Comparison of ENCODE assay signal across 8 cellular contexts in the genomic region with DNA sequence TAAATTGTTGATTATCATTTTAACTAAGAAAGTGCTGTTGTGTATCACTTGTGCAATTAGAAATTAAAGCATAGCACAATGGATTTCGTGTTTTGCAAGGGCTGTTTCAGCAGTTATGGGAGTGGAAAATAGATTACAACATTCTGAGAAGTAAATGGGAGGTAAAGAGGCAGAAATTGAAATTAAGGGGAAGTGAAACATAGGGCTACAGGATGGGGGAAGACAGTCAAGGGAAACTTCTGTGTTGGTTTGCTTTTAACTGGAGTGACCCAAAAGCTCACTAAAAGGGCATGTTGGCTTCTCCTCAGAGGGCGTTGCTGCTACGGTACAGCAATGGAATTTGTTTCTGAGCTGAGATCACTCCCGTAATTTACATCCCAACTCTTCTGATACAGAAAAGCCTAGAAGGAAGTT.
DNase-seq lines count a peak whose midpoint lies in the region; ATAC-seq and TF ChIP-seq lines count a peak whose summit lies in the region.

No MANE protein-coding gene starts in this region.

- no peak for DNase-seq in effector memory CD8-positive, alpha-beta T cell
- DNase-seq in OCI-M2 (lab: John Stamatoyannopoulos, UW; ENCODE audit: unreplicated experiment) (no peak), DMS53 (lab: John Stamatoyannopoulos, UW) (no peak)
- DNase-seq in stimulated activated CD4-positive, alpha-beta T cell treated with anti-CD3 and anti-CD28 coated beads, Interleukin-2, amount 100 ng/mL, for 24 hours, result no peak

- H3K9me3 ChIP-seq in parathyroid adenoma (ENCODE audit: control insufficient read depth, low read length), result no peaks in the 10 kb centered on the region

- no peaks in the 10 kb centered on the region for H3K27me3 ChIP-seq in parathyroid adenoma (ENCODE audit: control insufficient read depth, insufficient read depth, low read length)

- peaks cover 11% of the 10 kb centered on the region for H3K4me1 Mint-ChIP-seq in activated T-helper 17 cell treated with anti-CD3 and anti-CD28 coated beads, Interleukin-2, amount 50 U/mL, for 72 hours
- peaks cover 4 to 13% of the 10 kb centered on the region in 2 donors for H3K4me1 Mint-ChIP-seq in effector memory CD8-positive, alpha-beta T cell (ENCODE audit: low read depth in 2 of 2)

- TF ChIP-seq CTCF in parathyroid adenoma (IDR thresholded peaks at IDR 0.05), result no peak

- no peaks in the 10 kb centered on the region for H3K36me3 Mint-ChIP-seq in activated T-helper 17 cell treated with anti-CD3 and anti-CD28 coated beads, Interleukin-2, amount 50 U/mL, for 72 hours (ENCODE audit: low read depth)
- H3K36me3 Mint-ChIP-seq in effector memory CD8-positive, alpha-beta T cell (ENCODE audit: insufficient read depth), result peaks cover 3% of the 10 kb centered on the region

- H3K36me3 ChIP-seq in parathyroid adenoma (ENCODE audit: control insufficient read depth, insufficient read depth, low read length), result no peaks in the 10 kb centered on the region

- no peaks in the 10 kb centered on the region for H3K27me3 Mint-ChIP-seq in activated T-helper 17 cell treated with anti-CD3 and anti-CD28 coated beads, Interleukin-2, amount 50 U/mL, for 72 hours
- H3K27me3 Mint-ChIP-seq in effector memory CD8-positive, alpha-beta T cell, result no peaks in the 10 kb centered on the region

- peak overlapping the region; percentile 9 for H3K27ac Mint-ChIP-seq in activated T-helper 17 cell treated with anti-CD3 and anti-CD28 coated beads, Interleukin-2, amount 50 U/mL, for 72 hours
- H3K27ac Mint-ChIP-seq in effector memory CD8-positive, alpha-beta T cell, result no peak overlapping the region

- no peaks in the 10 kb centered on the region for H3K79me2 ChIP-seq in parathyroid adenoma

- H3K4me3 Mint-ChIP-seq in activated T-helper 17 cell treated with anti-CD3 and anti-CD28 coated beads, Interleukin-2, amount 50 U/mL, for 72 hours, result no peak overlapping the region
- H3K4me3 Mint-ChIP-seq in effector memory CD8-positive, alpha-beta T cell, result no peak overlapping the region

- no peak overlapping the region for H3K9ac ChIP-seq in parathyroid adenoma

- H3K9me3 Mint-ChIP-seq in activated T-helper 17 cell treated with anti-CD3 and anti-CD28 coated beads, Interleukin-2, amount 50 U/mL, for 72 hours, result no peaks in the 10 kb centered on the region
- no peaks in the 10 kb centered on the region for H3K9me3 Mint-ChIP-seq in effector memory CD8-positive, alpha-beta T cell

- H2AFZ ChIP-seq in parathyroid adenoma, result peak overlapping the region; percentile 66

- no peak overlapping the region for H3K27ac ChIP-seq in parathyroid adenoma

- peak; percentile 66 for ATAC-seq in GM18868 (IDR thresholded peaks at IDR 0.05; ENCODE audit: unreplicated experiment)
- peak; percentile 54 for ATAC-seq in HG03135 (IDR thresholded peaks at IDR 0.05; ENCODE audit: unreplicated experiment)
- no peak for ATAC-seq in activated T-helper 17 cell treated with anti-CD3 and anti-CD28 coated beads, Interleukin-2, amount 50 U/mL, for 72 hours (replicated peaks)
- no peak for ATAC-seq in effector memory CD8-positive, alpha-beta T cell (replicated peaks)

- no peak overlapping the region for H3K4me3 ChIP-seq in parathyroid adenoma (ENCODE audit: low read depth, low read length)

- peaks cover 2% of the 10 kb centered on the region for H3K4me1 ChIP-seq in parathyroid adenoma

- H3K4me2 ChIP-seq in parathyroid adenoma (ENCODE audit: low read length), result no peak overlapping the region

Comparison
In these comparisons a context has a peak if more than half of its experiments do, and no peak if none do; other contexts are left out.
1. ATAC-seq: peak in GM18868 (single experiment) and HG03135 (single experiment); none in activated T-helper 17 cell treated with anti-CD3 and anti-CD28 coated beads, Interleukin-2, amount 50 U/mL, for 72 hours (single experiment) and effector memory CD8-positive, alpha-beta T cell (single experiment).